Comparison of ENCODE assay signal across 20 cellular contexts in the genomic region with DNA sequence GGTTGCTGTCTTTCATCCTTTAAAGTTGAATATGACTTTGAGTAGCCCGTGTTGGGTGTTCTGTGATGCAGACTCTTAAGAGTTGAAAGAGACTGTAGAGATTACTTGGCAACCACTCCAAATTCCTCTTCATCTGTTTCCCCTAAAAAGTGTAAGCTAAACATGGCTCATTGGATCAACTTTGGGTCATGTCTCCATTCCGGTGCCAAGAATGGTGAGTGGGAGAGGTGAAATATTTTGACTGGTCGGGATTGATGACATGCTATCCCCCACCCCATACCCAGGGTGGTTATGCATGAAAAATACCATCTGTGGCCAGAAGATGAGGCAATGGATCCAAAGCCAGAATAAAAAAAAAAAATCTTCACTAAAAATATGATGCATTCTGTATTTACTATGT.
DNase-seq lines count a peak whose midpoint lies in the region; ATAC-seq, FAIRE-seq and TF ChIP-seq lines count a peak whose summit lies in the region.
"Had no signal": no experiment of that assay in that cellular context is flagged by ENCODE, and none has a peak within 500 bp of the region (broad histone marks: within the 10 kb centered on the region; RNA-seq: fewer than 3 reads in every experiment).

No MANE protein-coding gene starts in this region.

- no peaks in the 10 kb centered on the region for H3K79me2 ChIP-seq in astrocyte (ENCODE audit: insufficient read depth, low read length)
- no peaks in the 10 kb centered on the region for H3K79me2 ChIP-seq in osteoblast (ENCODE audit: insufficient read depth, low read length)

- H3K9me3 Mint-ChIP-seq in astrocyte (ENCODE audit: unreplicated experiment) (peaks cover 3% of the 10 kb centered on the region), chondrocyte (ENCODE audit: low read depth) (no peaks in the 10 kb centered on the region)
- H3K9me3 Mint-ChIP-seq: CD4-positive, alpha-beta T cell had no signal

- H3K36me3 Mint-ChIP-seq in astrocyte (ENCODE audit: low read depth, unreplicated experiment) = no peaks in the 10 kb centered on the region
- H3K36me3 Mint-ChIP-seq in chondrocyte (ENCODE audit: low read depth) = no peaks in the 10 kb centered on the region

- H3K4me2 ChIP-seq in astrocyte (ENCODE audit: low read length) = no peak overlapping the region
- no peak overlapping the region for H3K4me2 ChIP-seq in osteoblast (ENCODE audit: insufficient read depth, low read length)

- no peak for ATAC-seq in HG03378 (IDR thresholded peaks at IDR 0.05; ENCODE audit: unreplicated experiment)
- no peak for ATAC-seq in GM21390 (IDR thresholded peaks at IDR 0.05; ENCODE audit: unreplicated experiment)

- no peak for FAIRE-seq in astrocyte (lab: Jason Lieb, UNC)
- FAIRE-seq: D721Med, G401.6, GM12891, GM19239 had no signal

- H3K27me3 ChIP-seq in astrocyte (ENCODE audit: insufficient read depth, low read length) = no peaks in the 10 kb centered on the region
- no peaks in the 10 kb centered on the region for H3K27me3 ChIP-seq in osteoblast (ENCODE audit: insufficient read depth, low read length)

- H3K27ac ChIP-seq in astrocyte (ENCODE audit: low read depth, low read length) = no peak overlapping the region
- H3K27ac ChIP-seq in osteoblast (ENCODE audit: low read depth, low read length) = peak overlapping the region; percentile 62
- H3K27ac ChIP-seq: C4-2B, GM23248, HL-60 had no signal

- H3K27me3 Mint-ChIP-seq in astrocyte (ENCODE audit: low read depth, unreplicated experiment) (no peaks in the 10 kb centered on the region), chondrocyte (ENCODE audit: low read depth) (peaks cover 27% of the 10 kb centered on the region)

- no peak overlapping the region for H3K4me3 Mint-ChIP-seq in astrocyte (ENCODE audit: unreplicated experiment)
- no peak overlapping the region for H3K4me3 Mint-ChIP-seq in chondrocyte (ENCODE audit: unreplicated experiment)
- H3K4me3 Mint-ChIP-seq: CD4-positive, alpha-beta T cell had no signal

- no peak for TF ChIP-seq CTCF in astrocyte (IDR thresholded peaks at IDR 0.05; ENCODE audit: insufficient read depth, low read depth, low read length)
- peak; percentile 12 for TF ChIP-seq CTCF in chondrocyte (IDR thresholded peaks at IDR 0.05)
- TF ChIP-seq CTCF in osteoblast (IDR thresholded peaks at IDR 0.05; ENCODE audit: extremely low read depth, low read depth, low read length) = peak; percentile 40

- H3K4me3 ChIP-seq in astrocyte (ENCODE audit: insufficient read depth, low read depth, low read length) = no peak overlapping the region
- no peak overlapping the region for H3K4me3 ChIP-seq in osteoblast (ENCODE audit: insufficient read depth, low read length)
- H3K4me3 ChIP-seq: GM23248, HAP-1 had no signal

- no peaks in the 10 kb centered on the region for H4K20me1 ChIP-seq in astrocyte (ENCODE audit: insufficient read depth, low read length)
- no peaks in the 10 kb centered on the region for H4K20me1 ChIP-seq in osteoblast (ENCODE audit: insufficient read depth, low read length)

- H3K4me1 Mint-ChIP-seq in astrocyte (ENCODE audit: low read depth, unreplicated experiment) (peaks cover 6% of the 10 kb centered on the region), chondrocyte (ENCODE audit: low read depth) (peaks cover 11% of the 10 kb centered on the region)

- H2AFZ ChIP-seq in astrocyte (ENCODE audit: low read depth, low read length) (no peak overlapping the region), osteoblast (ENCODE audit: low read length) (no peak overlapping the region)
- H2AFZ ChIP-seq: GM23248 had no signal

- no peak overlapping the region for H3K9ac ChIP-seq in astrocyte (ENCODE audit: low read length)
- H3K9ac ChIP-seq: GM23248 had no signal

- H3K36me3 ChIP-seq in astrocyte (ENCODE audit: insufficient read depth, low read length) (no peaks in the 10 kb centered on the region), osteoblast (ENCODE audit: insufficient read depth, low read length) (no peaks in the 10 kb centered on the region)
- H3K36me3 ChIP-seq: BE2C, HAP-1 had no signal

- peak; percentile 24 for DNase-seq in NCI-H226
- DNase-seq in astrocyte (ENCODE audit: low read depth) = peak; percentile 47
- DNase-seq in chondrocyte (ENCODE audit: low spot score) = no peak
- no peak for DNase-seq in osteoblast (ENCODE audit: insufficient read length, low spot score, missing footprints)
- no peak for DNase-seq in activated gamma-delta T cell treated with Interleukin-2 at 50 U/mL for 16 hours
- DNase-seq in activated CD8-positive, alpha-beta memory T cell treated with anti-CD3 and anti-CD28 coated beads, Interleukin-2, amount 50 U/mL, for 48 hours = no peak
- DNase-seq: 8988T; BE2C; Caco-2; CD4-positive, alpha-beta T cell; GM23248 had no signal

- H3K27ac Mint-ChIP-seq in astrocyte (ENCODE audit: unreplicated experiment) = no peak overlapping the region
- H3K27ac Mint-ChIP-seq in chondrocyte (ENCODE audit: unreplicated experiment) = no peak overlapping the region
- H3K27ac Mint-ChIP-seq: CD4-positive, alpha-beta T cell had no signal

- H3K9me3 ChIP-seq in astrocyte (ENCODE audit: insufficient read depth, low read depth, low read length) = no peaks in the 10 kb centered on the region
- no peaks in the 10 kb centered on the region for H3K9me3 ChIP-seq in osteoblast (ENCODE audit: low read depth, low read length)
- H3K9me3 ChIP-seq: BE2C, Caco-2, HAP-1 had no signal

- H3K4me1 ChIP-seq in astrocyte (ENCODE audit: insufficient read depth, low read length) (no peaks in the 10 kb centered on the region), osteoblast (ENCODE audit: insufficient read depth, low read length) (peaks cover 16% of the 10 kb centered on the region)
- H3K4me1 ChIP-seq: BE2C had no signal

Comparison
In these comparisons a context has a peak if more than half of its experiments do, and no peak if none do; other contexts are left out.
1. DNase-seq: peak in NCI-H226 (single experiment) and astrocyte (single experiment); none in chondrocyte (single experiment), osteoblast (single experiment), activated gamma-delta T cell treated with Interleukin-2 at 50 U/mL for 16 hours (single experiment) and activated CD8-positive, alpha-beta memory T cell treated with anti-CD3 and anti-CD28 coated beads, Interleukin-2, amount 50 U/mL, for 48 hours (single experiment).